ENCODE assay signal across 32 cellular contexts in the genomic region with DNA sequence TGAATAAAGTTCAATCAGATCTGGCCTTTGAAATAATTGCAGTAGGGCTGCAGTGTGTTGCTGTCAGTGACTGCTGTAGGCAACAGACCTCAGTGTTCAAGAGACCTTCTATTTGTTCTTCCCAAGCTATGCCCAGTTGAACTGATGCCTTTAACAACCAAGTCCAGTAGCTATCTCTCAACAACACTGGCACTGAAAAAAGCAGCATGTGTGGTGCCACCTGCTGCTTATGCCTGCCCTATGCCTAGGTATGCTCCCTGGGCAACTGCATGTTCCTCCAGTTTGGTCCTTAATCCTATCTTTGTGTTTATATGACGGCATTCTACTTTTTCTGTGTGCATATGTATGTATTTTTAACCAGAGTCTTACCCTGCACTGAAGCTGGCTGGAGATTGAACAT.
"Had no signal": no experiment of that assay in that cellular context is flagged by ENCODE, and none has a peak within 500 bp of the region (broad histone marks: within the 10 kb centered on the region; RNA-seq: fewer than 3 reads in every experiment).

No MANE protein-coding gene starts in this region.

- H3K27me3 Mint-ChIP-seq: activated CD4-positive, alpha-beta T cell treated with anti-CD3 and anti-CD28 coated beads for 36 hours; activated CD4-positive, alpha-beta T cell treated with anti-CD3 and anti-CD28 coated beads, Interleukin-2, amount 10 ng/mL, durations not matched to agents 7 days and 5 days; activated CD8-positive, alpha-beta memory T cell treated with anti-CD3 and anti-CD28 coated beads, Interleukin-2, amount 10 ng/mL, durations not matched to agents 7 days and 5 days; activated naive CD8-positive, alpha-beta T cell treated with anti-CD3 and anti-CD28 coated beads, Interleukin-2, amount 50 U/mL, for 24 hours had no signal

- H3K27ac ChIP-seq: breast epithelium, PC-9 had no signal

- H3K4me3 Mint-ChIP-seq: activated CD4-positive, alpha-beta T cell treated with anti-CD3 and anti-CD28 coated beads for 36 hours; activated CD4-positive, alpha-beta T cell treated with anti-CD3 and anti-CD28 coated beads, Interleukin-2, amount 10 ng/mL, durations not matched to agents 7 days and 5 days; activated CD8-positive, alpha-beta memory T cell treated with anti-CD3 and anti-CD28 coated beads, Interleukin-2, amount 10 ng/mL, durations not matched to agents 7 days and 5 days; activated naive CD8-positive, alpha-beta T cell; activated naive CD8-positive, alpha-beta T cell treated with anti-CD3 and anti-CD28 coated beads, Interleukin-2, amount 50 U/mL, for 24 hours had no signal

- ATAC-seq: activated CD4-positive, alpha-beta T cell treated with anti-CD3 and anti-CD28 coated beads for 36 hours; activated CD4-positive, CD25-positive, alpha-beta regulatory T cell treated with anti-CD3 and anti-CD28 coated beads, Interleukin-2, amount 50 U/mL, for 24 hours; activated CD8-positive, alpha-beta memory T cell treated with anti-CD3 and anti-CD28 coated beads, Interleukin-2, amount 10 ng/mL, durations not matched to agents 7 days and 5 days; activated naive CD8-positive, alpha-beta T cell treated with anti-CD3 and anti-CD28 coated beads, Interleukin-2, amount 50 U/mL, for 24 hours had no signal

- DNase-seq: activated CD4-positive, alpha-beta T cell treated with anti-CD3 and anti-CD28 coated beads for 36 hours; activated CD4-positive, alpha-beta T cell treated with anti-CD3 and anti-CD28 coated beads, Interleukin-2, amount 10 ng/mL, durations not matched to agents 7 days and 5 days; activated CD4-positive, alpha-beta T cell treated with anti-CD3 and anti-CD28 coated beads, Interleukin-2, amount 50 U/mL, for 48 hours; activated CD8-positive, alpha-beta memory T cell treated with anti-CD3 and anti-CD28 coated beads for 24 hours; activated CD8-positive, alpha-beta memory T cell treated with anti-CD3 and anti-CD28 coated beads, Interleukin-2, amount 10 ng/mL, durations not matched to agents 7 days and 5 days; activated CD8-positive, alpha-beta memory T cell treated with anti-CD3 and anti-CD28 coated beads, Interleukin-2, amount 50 U/mL, for 48 hours; activated effector memory CD4-positive, alpha-beta T cell treated with Interleukin-2 at 50 U/mL for 16 hours; activated naive CD8-positive, alpha-beta T cell treated with anti-CD3 and anti-CD28 coated beads, Interleukin-2, amount 50 U/mL, for 24 hours; activated T-cell treated with anti-CD3 and anti-CD28 coated beads, Interleukin-2, amount 50 U/mL, for 48 hours; caudate nucleus; cerebellar nuclear complex; KG1; MM.1S; NCI-H1105; NCI-H1417 treated with DMSO at 0.1 percent for 48 hours; NCI-H1694; NCI-H1930; NCI-H2081 treated with DMSO at 0.1 percent for 48 hours; NCI-H226; NCI-H446 treated with DMSO at 0.1 percent for 48 hours; NCI-H524; NK-92 treated with Interleukin-12 subunit alpha and Interleukin-12 subunit beta, amount 100 ng/mL, for 24 hours; Right ventricle myocardium superior; SW 1271; T-helper 1 cell; T-helper 2 cell; T-helper 9 cell had no signal

- H3K36me3 Mint-ChIP-seq: activated CD8-positive, alpha-beta memory T cell treated with anti-CD3 and anti-CD28 coated beads, Interleukin-2, amount 10 ng/mL, durations not matched to agents 7 days and 5 days; activated naive CD8-positive, alpha-beta T cell had no signal

- H3K27ac Mint-ChIP-seq: activated CD4-positive, alpha-beta T cell treated with anti-CD3 and anti-CD28 coated beads for 36 hours; activated CD4-positive, alpha-beta T cell treated with anti-CD3 and anti-CD28 coated beads, Interleukin-2, amount 10 ng/mL, durations not matched to agents 7 days and 5 days; activated CD8-positive, alpha-beta memory T cell treated with anti-CD3 and anti-CD28 coated beads, Interleukin-2, amount 10 ng/mL, durations not matched to agents 7 days and 5 days; activated naive CD8-positive, alpha-beta T cell; activated naive CD8-positive, alpha-beta T cell treated with anti-CD3 and anti-CD28 coated beads, Interleukin-2, amount 50 U/mL, for 24 hours had no signal

- H3K9me3 Mint-ChIP-seq: activated CD4-positive, alpha-beta T cell treated with anti-CD3 and anti-CD28 coated beads, Interleukin-2, amount 10 ng/mL, durations not matched to agents 7 days and 5 days; activated naive CD8-positive, alpha-beta T cell treated with anti-CD3 and anti-CD28 coated beads, Interleukin-2, amount 50 U/mL, for 24 hours had no signal

- H3K4me3 ChIP-seq: breast epithelium, PC-9 had no signal

- FAIRE-seq: RCC 7860 had no signal

- H3K4me1 Mint-ChIP-seq: activated CD4-positive, alpha-beta T cell treated with anti-CD3 and anti-CD28 coated beads for 36 hours; activated CD4-positive, alpha-beta T cell treated with anti-CD3 and anti-CD28 coated beads, Interleukin-2, amount 10 ng/mL, durations not matched to agents 7 days and 5 days; activated CD8-positive, alpha-beta memory T cell treated with anti-CD3 and anti-CD28 coated beads, Interleukin-2, amount 10 ng/mL, durations not matched to agents 7 days and 5 days; activated naive CD8-positive, alpha-beta T cell treated with anti-CD3 and anti-CD28 coated beads, Interleukin-2, amount 50 U/mL, for 24 hours had no signal
